13 cellular contexts compared by ENCODE assay signal in genomic region chr4:185775792-185776555, GRCh38. TPM values are rescaled to one million over a fixed set of nuclear protein-coding genes. Genes with fewer than 3 reads are reported as not detected.
DNase-seq lines count a peak whose midpoint lies in the region; ATAC-seq and TF ChIP-seq lines count a peak whose summit lies in the region.
"Had no signal": no experiment of that assay in that cellular context is flagged by ENCODE, and none has a peak within 500 bp of the region (broad histone marks: within the 10 kb centered on the region; RNA-seq: fewer than 3 reads in every experiment).

No MANE protein-coding gene starts in this region.

- H3K79me2 ChIP-seq in osteoblast (ENCODE audit: insufficient read depth, low read length), result peaks cover 18% of the 10 kb centered on the region

- no peak for DNase-seq in Calu3
- DNase-seq in adipocyte (ENCODE audit: low read depth), result no peak
- DNase-seq in left cardiac atrium, result no peak
- DNase-seq in osteoblast (ENCODE audit: insufficient read length, low spot score, missing footprints), result peak; percentile 45
- no peak for DNase-seq in epidermal melanocyte (ENCODE audit: insufficient read length, low spot score)
- DNase-seq in NK-92 (lab: John Stamatoyannopoulos, UW; ENCODE audit: unreplicated experiment), result no peak
- DNase-seq: glutamatergic neuron had no signal

- no TSS peak for BruUV-seq in Calu3 (replicated peaks; lab: Mats Ljungman, UMichigan)

- H3K36me3 ChIP-seq in adipocyte (ENCODE audit: control insufficient read depth, insufficient read depth, low read length, severe bottlenecking) (no peaks in the 10 kb centered on the region), osteoblast (ENCODE audit: insufficient read depth, low read length) (no peaks in the 10 kb centered on the region)

- peak overlapping the region; percentile 51 for H3K27ac Mint-ChIP-seq in Calu3 (ENCODE audit: unreplicated experiment)
- H3K27ac Mint-ChIP-seq: activated naive CD4-positive, alpha-beta T cell treated with anti-CD3 and anti-CD28 coated beads, Interleukin-2, amount 50 U/mL, for 72 hours; type B pancreatic cell had no signal

- H3K9me3 Mint-ChIP-seq in Calu3 (ENCODE audit: low read depth, unreplicated experiment), result no peaks in the 10 kb centered on the region
- H3K9me3 Mint-ChIP-seq: type B pancreatic cell had no signal

- H3K4me3 ChIP-seq in adipocyte (ENCODE audit: low read length) (peak overlapping the region; percentile 72), osteoblast (ENCODE audit: insufficient read depth, low read length) (peak overlapping the region; percentile 69)

- ATAC-seq in left cardiac atrium (peak; percentile 74 to 86), HG02798 (IDR thresholded peaks at IDR 0.05; ENCODE audit: poor library complexity, unreplicated experiment) (no peak), HG03025 (IDR thresholded peaks at IDR 0.05; ENCODE audit: low FRiP score, unreplicated experiment) (no peak)
- ATAC-seq: activated naive CD4-positive, alpha-beta T cell treated with anti-CD3 and anti-CD28 coated beads, Interleukin-2, amount 50 U/mL, for 72 hours had no signal

- no peaks in the 10 kb centered on the region for H3K27me3 Mint-ChIP-seq in Calu3 (ENCODE audit: unreplicated experiment)
- H3K27me3 Mint-ChIP-seq: type B pancreatic cell had no signal

- H3K36me3 Mint-ChIP-seq in Calu3 (ENCODE audit: insufficient read depth, unreplicated experiment), result peaks cover 4% of the 10 kb centered on the region
- H3K36me3 Mint-ChIP-seq: activated naive CD4-positive, alpha-beta T cell treated with anti-CD3 and anti-CD28 coated beads, Interleukin-2, amount 50 U/mL, for 72 hours had no signal

- peaks cover 28% of the 10 kb centered on the region for H3K4me1 Mint-ChIP-seq in Calu3 (ENCODE audit: low read depth, unreplicated experiment)

- no peaks in the 10 kb centered on the region for H4K20me1 ChIP-seq in osteoblast (ENCODE audit: insufficient read depth, low read length)

- H3K9me3 ChIP-seq in adipocyte (ENCODE audit: control insufficient read depth, low read length) (no peaks in the 10 kb centered on the region), osteoblast (ENCODE audit: low read depth, low read length) (no peaks in the 10 kb centered on the region)

- intact Hi-C loops in Calu3 (cut with micrococcal nuclease; ENCODE audit: unreplicated experiment) (no loop called here), left cardiac atrium (cut with DNase I) (loop anchor here in 1 of 2 donors (5.0 kb wide), 1 partner anchor 61 kb away; no protein-coding TSS in a partner anchor)

- H3K9ac ChIP-seq in adipocyte (ENCODE audit: low read length), result no peak overlapping the region
- H3K9ac ChIP-seq: KMS-11 had no signal

- peak overlapping the region; percentile 86 for H3K27ac ChIP-seq in osteoblast (ENCODE audit: low read depth, low read length)
- H3K27ac ChIP-seq: KMS-11 had no signal

- CTCF ChIA-PET in Calu3 (lab: Charles Lee), result no interaction called here

- H3K4me2 ChIP-seq in osteoblast (ENCODE audit: insufficient read depth, low read length), result peak overlapping the region; percentile 84
- H3K4me2 ChIP-seq: KMS-11 had no signal

- H3K4me1 ChIP-seq in adipocyte (ENCODE audit: control insufficient read depth, insufficient read depth, low read length) (peaks cover 42% of the 10 kb centered on the region), osteoblast (ENCODE audit: insufficient read depth, low read length) (peaks cover 52% of the 10 kb centered on the region)

- H3K27me3 ChIP-seq in adipocyte (replicated peaks; ENCODE audit: control insufficient read depth, insufficient read depth, low read length), result no peaks in the 10 kb centered on the region
- no peaks in the 10 kb centered on the region for H3K27me3 ChIP-seq in osteoblast (ENCODE audit: insufficient read depth, low read length)

- TF ChIP-seq CTCF in Calu3 (IDR thresholded peaks at IDR 0.05; ENCODE audit: unreplicated experiment), result no peak
- TF ChIP-seq CTCF in osteoblast (IDR thresholded peaks at IDR 0.05; ENCODE audit: extremely low read depth, low read depth, low read length), result no peak

- peak overlapping the region; percentile 11 for H2AFZ ChIP-seq in osteoblast (ENCODE audit: low read length)

- H3K4me3 Mint-ChIP-seq in Calu3 (ENCODE audit: low read depth, unreplicated experiment), result peak overlapping the region; percentile 8

RNA-seq across cellular contexts. Expression of gene SORBS2, which starts 36.0 kb away (rescaled TPM):
- total RNA-seq in Calu3 (2022), result 37.2 and 52.8 TPM in 2 replicates
- total RNA-seq in left cardiac atrium, result 100 to 1,000 TPM; 439 to 535 TPM
- 50.7 and 85.0 TPM in 2 replicates for total RNA-seq in osteoblast
- total RNA-seq: activated naive CD4-positive, alpha-beta T cell treated with anti-CD3 and anti-CD28 coated beads, Interleukin-2, amount 50 U/mL, for 72 hours; T-helper 2 cell treated with Interferon-gamma antibody and Interleukin-4, amounts not matched to agents 100 ng/mL and 5 ng/mL, for 36 hours had no signal

Comparison
In these comparisons a context has a peak if more than half of its experiments do, and no peak if none do; other contexts are left out.
1. ATAC-seq: peak in left cardiac atrium (2 of 2); none in HG02798 (single experiment) and HG03025 (single experiment).